In the genomic region with DNA sequence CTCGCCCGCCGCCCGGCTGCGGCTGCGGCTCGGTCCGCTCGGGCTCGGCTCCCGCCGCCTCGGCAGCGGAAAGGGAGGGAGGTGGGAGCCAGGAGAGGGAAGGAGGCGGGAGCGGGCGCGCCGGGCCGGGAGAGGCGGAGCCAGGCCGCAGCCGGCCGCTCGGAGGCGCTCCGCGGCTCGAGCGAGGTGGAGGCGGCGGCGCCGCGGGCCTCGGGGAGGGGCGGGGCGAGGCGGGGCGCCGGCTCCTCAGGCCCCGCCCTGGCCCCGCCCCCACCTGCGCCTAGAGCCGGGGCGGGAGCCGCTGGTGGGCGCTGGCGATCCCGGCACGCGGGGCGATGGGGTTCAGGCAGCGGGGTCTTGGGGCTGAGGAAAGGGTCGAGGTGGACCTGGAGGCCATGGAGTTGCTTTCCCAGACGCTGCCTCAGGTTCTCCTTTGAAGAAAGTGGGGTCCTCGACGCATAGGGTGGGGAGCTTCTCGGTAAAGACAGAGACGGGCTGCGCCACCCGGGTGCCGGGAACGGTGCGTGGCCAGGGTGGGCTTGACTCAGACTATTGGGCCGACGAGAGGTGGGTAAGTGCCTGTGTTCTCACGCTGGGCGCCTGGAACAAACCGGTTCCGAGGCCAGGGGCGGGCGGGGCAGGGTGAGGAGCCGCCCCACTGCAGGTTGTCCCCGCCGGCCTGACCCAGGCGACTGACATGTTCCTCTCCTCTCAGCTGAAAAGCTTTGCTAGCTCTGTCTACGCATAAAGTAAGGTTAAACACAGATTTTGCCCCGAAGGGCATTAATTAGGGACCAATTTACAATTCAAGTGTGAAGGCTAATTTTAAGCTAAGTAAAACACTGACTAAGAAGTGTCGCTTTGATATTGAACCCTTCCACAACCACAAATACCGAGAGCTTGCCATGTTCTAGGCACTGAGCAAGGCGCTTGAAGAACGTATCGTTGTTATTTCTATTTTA, we compare ENCODE assay signal across 1 cellular context.
TF ChIP-seq lines count a peak whose summit lies in the region.

A gene (minus strand): TSS at position 75 of the 962 bp plus-strand sequence. CDS start 218 bp downstream, outside the sequence.

TF ChIP-seq in K562, 482 proteins besides CTCF, POLR2A, EP300 and RAD21 (continued from another document and continues in another):
- TF ChIP-seq TAF1 (IDR thresholded peaks at IDR 0.05; ENCODE audit: control insufficient read depth, extremely low read depth, insufficient read depth, low read length, severe bottlenecking) (no peak), PML (IDR thresholded peaks at IDR 0.05; ENCODE audit: low read length) (no peak), CBX2 (IDR thresholded peaks at IDR 0.05; ENCODE audit: insufficient read depth, low read length, poor library complexity, severe bottlenecking) (no peak), POU5F1 (IDR thresholded peaks at IDR 0.05; ENCODE audit: borderline replicate concordance, low read depth, low read length, partially characterized antibody) (no peak), NFE2 (IDR thresholded peaks at IDR 0.05; ENCODE audit: low read depth) (no peak), HDGF (IDR thresholded peaks at IDR 0.05) (no peak), ARHGAP35 (IDR thresholded peaks at IDR 0.05; ENCODE audit: partially characterized antibody) (no peak), SMC3 (conservative IDR thresholded peaks at IDR 0.05; ENCODE audit: insufficient read depth, low read depth, low read length) (no peak), ZNF507 (tag; conservative IDR thresholded peaks at IDR 0.05) (no peak), RBM17 (IDR thresholded peaks at IDR 0.05; ENCODE audit: borderline replicate concordance, low read depth, low read length) (no peak), ZFP1 (CRISPR knock-in tag; IDR thresholded peaks at IDR 0.05) (no peak), PURB (CRISPR knock-in tag; IDR thresholded peaks at IDR 0.05; ENCODE audit: low read depth) (no peak), BMI1 (IDR thresholded peaks at IDR 0.05; ENCODE audit: low read length) (no peak), RNF2 (IDR thresholded peaks at IDR 0.05) (no peak), NR2C2 (CRISPR knock-in tag; IDR thresholded peaks at IDR 0.05) (no peak), NR2C2 (tag; IDR thresholded peaks at IDR 0.05) (peak; percentile 28; the same call in 1 of the 2 replicates), SMARCE1 (IDR thresholded peaks at IDR 0.05) (0 out of 2 replicates have a peak, but pooled peaks have one; percentile 19), MAFK (IDR thresholded peaks at IDR 0.05; ENCODE audit: low read length) (no peak), CEBPG (CRISPR knock-in tag; IDR thresholded peaks at IDR 0.05) (no peak), CEBPG (tag; conservative IDR thresholded peaks at IDR 0.05 in 1 of 2, IDR thresholded peaks at IDR 0.05 in 1 of 2) (no peak), TCF7 (IDR thresholded peaks at IDR 0.05; ENCODE audit: borderline replicate concordance) (no peak), SLC30A9 (CRISPR knock-in tag; IDR thresholded peaks at IDR 0.05) (no peak), BCOR (IDR thresholded peaks at IDR 0.05) (no peak), KLF1 (tag; IDR thresholded peaks at IDR 0.05) (0 out of 2 replicates have a peak, but pooled peaks have one; percentile 27), ZNF778 (CRISPR knock-in tag; IDR thresholded peaks at IDR 0.05) (no peak), CHCHD3 (CRISPR knock-in tag; IDR thresholded peaks at IDR 0.05) (no peak), ETS2 (tag; IDR thresholded peaks at IDR 0.05; ENCODE audit: borderline replicate concordance, poor library complexity, severe bottlenecking) (no peak), SAFB2 (IDR thresholded peaks at IDR 0.05; ENCODE audit: borderline replicate concordance, low read depth, low read length, severe bottlenecking) (no peak), ZNF3 (CRISPR knock-in tag; IDR thresholded peaks at IDR 0.05) (no peak), ATF1 (CRISPR knock-in tag; IDR thresholded peaks at IDR 0.05) (no peak), ATF1 (tag; IDR thresholded peaks at IDR 0.05) (no peak), KLF16 (IDR thresholded peaks at IDR 0.05) (no peak), TGIF2 (CRISPR knock-in tag; IDR thresholded peaks at IDR 0.05) (no peak), LCOR (CRISPR knock-in tag; IDR thresholded peaks at IDR 0.05) (0 out of 2 replicates have a peak, but pooled peaks have one; percentile 37), ZKSCAN1 (IDR thresholded peaks at IDR 0.05; ENCODE audit: low read depth, low read length) (no peak), CXXC5 (CRISPR knock-in tag; IDR thresholded peaks at IDR 0.05) (peak; percentile 71; the same call in 1 of the 2 replicates), RBFOX2 (IDR thresholded peaks at IDR 0.05; ENCODE audit: low read depth, low read length) (peak; percentile 55), KDM2B (CRISPR knock-in tag; IDR thresholded peaks at IDR 0.05) (0 out of 2 replicates have a peak, but pooled peaks have one; percentile 66), RBM39 (optimal IDR thresholded peaks at IDR 0.05; ENCODE audit: low read depth, low read length) (no peak)
- TF ChIP-seq, protein P1, sequence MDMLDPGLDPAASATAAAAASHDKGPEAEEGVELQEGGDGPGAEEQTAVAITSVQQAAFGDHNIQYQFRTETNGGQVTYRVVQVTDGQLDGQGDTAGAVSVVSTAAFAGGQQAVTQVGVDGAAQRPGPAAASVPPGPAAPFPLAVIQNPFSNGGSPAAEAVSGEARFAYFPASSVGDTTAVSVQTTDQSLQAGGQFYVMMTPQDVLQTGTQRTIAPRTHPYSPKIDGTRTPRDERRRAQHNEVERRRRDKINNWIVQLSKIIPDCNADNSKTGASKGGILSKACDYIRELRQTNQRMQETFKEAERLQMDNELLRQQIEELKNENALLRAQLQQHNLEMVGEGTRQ (CRISPR knock-in tag; IDR thresholded peaks at IDR 0.05): no peak
- TF ChIP-seq, protein P2, sequence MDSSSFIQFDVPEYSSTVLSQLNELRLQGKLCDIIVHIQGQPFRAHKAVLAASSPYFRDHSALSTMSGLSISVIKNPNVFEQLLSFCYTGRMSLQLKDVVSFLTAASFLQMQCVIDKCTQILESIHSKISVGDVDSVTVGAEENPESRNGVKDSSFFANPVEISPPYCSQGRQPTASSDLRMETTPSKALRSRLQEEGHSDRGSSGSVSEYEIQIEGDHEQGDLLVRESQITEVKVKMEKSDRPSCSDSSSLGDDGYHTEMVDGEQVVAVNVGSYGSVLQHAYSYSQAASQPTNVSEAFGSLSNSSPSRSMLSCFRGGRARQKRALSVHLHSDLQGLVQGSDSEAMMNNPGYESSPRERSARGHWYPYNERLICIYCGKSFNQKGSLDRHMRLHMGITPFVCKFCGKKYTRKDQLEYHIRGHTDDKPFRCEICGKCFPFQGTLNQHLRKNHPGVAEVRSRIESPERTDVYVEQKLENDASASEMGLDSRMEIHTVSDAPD (CRISPR knock-in tag; IDR thresholded peaks at IDR 0.05): no peak
- TF ChIP-seq, protein P3, sequence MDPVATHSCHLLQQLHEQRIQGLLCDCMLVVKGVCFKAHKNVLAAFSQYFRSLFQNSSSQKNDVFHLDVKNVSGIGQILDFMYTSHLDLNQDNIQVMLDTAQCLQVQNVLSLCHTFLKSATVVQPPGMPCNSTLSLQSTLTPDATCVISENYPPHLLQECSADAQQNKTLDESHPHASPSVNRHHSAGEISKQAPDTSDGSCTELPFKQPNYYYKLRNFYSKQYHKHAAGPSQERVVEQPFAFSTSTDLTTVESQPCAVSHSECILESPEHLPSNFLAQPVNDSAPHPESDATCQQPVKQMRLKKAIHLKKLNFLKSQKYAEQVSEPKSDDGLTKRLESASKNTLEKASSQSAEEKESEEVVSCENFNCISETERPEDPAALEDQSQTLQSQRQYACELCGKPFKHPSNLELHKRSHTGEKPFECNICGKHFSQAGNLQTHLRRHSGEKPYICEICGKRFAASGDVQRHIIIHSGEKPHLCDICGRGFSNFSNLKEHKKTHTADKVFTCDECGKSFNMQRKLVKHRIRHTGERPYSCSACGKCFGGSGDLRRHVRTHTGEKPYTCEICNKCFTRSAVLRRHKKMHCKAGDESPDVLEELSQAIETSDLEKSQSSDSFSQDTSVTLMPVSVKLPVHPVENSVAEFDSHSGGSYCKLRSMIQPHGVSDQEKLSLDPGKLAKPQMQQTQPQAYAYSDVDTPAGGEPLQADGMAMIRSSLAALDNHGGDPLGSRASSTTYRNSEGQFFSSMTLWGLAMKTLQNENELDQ (CRISPR knock-in tag; IDR thresholded peaks at IDR 0.05; ENCODE audit: borderline replicate concordance): no peak
- TF ChIP-seq, protein P4, sequence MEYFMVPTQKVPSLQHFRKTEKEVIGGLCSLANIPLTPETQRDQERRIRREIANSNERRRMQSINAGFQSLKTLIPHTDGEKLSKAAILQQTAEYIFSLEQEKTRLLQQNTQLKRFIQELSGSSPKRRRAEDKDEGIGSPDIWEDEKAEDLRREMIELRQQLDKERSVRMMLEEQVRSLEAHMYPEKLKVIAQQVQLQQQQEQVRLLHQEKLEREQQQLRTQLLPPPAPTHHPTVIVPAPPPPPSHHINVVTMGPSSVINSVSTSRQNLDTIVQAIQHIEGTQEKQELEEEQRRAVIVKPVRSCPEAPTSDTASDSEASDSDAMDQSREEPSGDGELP (CRISPR knock-in tag; IDR thresholded peaks at IDR 0.05; ENCODE audit: borderline replicate concordance): peak; percentile 62
- TF ChIP-seq, protein P5, sequence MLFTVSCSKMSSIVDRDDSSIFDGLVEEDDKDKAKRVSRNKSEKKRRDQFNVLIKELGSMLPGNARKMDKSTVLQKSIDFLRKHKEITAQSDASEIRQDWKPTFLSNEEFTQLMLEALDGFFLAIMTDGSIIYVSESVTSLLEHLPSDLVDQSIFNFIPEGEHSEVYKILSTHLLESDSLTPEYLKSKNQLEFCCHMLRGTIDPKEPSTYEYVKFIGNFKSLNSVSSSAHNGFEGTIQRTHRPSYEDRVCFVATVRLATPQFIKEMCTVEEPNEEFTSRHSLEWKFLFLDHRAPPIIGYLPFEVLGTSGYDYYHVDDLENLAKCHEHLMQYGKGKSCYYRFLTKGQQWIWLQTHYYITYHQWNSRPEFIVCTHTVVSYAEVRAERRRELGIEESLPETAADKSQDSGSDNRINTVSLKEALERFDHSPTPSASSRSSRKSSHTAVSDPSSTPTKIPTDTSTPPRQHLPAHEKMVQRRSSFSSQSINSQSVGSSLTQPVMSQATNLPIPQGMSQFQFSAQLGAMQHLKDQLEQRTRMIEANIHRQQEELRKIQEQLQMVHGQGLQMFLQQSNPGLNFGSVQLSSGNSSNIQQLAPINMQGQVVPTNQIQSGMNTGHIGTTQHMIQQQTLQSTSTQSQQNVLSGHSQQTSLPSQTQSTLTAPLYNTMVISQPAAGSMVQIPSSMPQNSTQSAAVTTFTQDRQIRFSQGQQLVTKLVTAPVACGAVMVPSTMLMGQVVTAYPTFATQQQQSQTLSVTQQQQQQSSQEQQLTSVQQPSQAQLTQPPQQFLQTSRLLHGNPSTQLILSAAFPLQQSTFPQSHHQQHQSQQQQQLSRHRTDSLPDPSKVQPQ (CRISPR knock-in tag; IDR thresholded peaks at IDR 0.05; ENCODE audit: borderline replicate concordance): no peak
- TF ChIP-seq, protein P6, sequence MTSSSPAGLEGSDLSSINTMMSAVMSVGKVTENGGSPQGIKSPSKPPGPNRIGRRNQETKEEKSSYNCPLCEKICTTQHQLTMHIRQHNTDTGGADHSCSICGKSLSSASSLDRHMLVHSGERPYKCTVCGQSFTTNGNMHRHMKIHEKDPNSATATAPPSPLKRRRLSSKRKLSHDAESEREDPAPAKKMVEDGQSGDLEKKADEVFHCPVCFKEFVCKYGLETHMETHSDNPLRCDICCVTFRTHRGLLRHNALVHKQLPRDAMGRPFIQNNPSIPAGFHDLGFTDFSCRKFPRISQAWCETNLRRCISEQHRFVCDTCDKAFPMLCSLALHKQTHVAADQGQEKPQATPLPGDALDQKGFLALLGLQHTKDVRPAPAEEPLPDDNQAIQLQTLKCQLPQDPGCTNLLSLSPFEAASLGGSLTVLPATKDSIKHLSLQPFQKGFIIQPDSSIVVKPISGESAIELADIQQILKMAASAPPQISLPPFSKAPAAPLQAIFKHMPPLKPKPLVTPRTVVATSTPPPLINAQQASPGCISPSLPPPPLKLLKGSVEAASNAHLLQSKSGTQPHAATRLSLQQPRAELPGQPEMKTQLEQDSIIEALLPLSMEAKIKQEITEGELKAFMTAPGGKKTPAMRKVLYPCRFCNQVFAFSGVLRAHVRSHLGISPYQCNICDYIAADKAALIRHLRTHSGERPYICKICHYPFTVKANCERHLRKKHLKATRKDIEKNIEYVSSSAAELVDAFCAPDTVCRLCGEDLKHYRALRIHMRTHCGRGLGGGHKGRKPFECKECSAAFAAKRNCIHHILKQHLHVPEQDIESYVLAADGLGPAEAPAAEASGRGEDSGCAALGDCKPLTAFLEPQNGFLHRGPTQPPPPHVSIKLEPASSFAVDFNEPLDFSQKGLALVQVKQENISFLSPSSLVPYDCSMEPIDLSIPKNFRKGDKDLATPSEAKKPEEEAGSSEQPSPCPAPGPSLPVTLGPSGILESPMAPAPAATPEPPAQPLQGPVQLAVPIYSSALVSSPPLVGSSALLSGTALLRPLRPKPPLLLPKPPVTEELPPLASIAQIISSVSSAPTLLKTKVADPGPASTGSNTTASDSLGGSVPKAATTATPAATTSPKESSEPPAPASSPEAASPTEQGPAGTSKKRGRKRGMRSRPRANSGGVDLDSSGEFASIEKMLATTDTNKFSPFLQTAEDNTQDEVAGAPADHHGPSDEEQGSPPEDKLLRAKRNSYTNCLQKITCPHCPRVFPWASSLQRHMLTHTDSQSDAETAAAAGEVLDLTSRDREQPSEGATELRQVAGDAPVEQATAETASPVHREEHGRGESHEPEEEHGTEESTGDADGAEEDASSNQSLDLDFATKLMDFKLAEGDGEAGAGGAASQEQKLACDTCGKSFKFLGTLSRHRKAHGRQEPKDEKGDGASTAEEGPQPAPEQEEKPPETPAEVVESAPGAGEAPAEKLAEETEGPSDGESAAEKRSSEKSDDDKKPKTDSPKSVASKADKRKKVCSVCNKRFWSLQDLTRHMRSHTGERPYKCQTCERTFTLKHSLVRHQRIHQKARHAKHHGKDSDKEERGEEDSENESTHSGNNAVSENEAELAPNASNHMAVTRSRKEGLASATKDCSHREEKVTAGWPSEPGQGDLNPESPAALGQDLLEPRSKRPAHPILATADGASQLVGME (CRISPR knock-in tag; IDR thresholded peaks at IDR 0.05): no peak
- TF ChIP-seq, protein P7, sequence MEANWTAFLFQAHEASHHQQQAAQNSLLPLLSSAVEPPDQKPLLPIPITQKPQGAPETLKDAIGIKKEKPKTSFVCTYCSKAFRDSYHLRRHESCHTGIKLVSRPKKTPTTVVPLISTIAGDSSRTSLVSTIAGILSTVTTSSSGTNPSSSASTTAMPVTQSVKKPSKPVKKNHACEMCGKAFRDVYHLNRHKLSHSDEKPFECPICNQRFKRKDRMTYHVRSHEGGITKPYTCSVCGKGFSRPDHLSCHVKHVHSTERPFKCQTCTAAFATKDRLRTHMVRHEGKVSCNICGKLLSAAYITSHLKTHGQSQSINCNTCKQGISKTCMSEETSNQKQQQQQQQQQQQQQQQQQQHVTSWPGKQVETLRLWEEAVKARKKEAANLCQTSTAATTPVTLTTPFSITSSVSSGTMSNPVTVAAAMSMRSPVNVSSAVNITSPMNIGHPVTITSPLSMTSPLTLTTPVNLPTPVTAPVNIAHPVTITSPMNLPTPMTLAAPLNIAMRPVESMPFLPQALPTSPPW (CRISPR knock-in tag; IDR thresholded peaks at IDR 0.05): peak; percentile 94
- TF ChIP-seq, protein P8, sequence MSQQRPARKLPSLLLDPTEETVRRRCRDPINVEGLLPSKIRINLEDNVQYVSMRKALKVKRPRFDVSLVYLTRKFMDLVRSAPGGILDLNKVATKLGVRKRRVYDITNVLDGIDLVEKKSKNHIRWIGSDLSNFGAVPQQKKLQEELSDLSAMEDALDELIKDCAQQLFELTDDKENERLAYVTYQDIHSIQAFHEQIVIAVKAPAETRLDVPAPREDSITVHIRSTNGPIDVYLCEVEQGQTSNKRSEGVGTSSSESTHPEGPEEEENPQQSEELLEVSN (IDR thresholded peaks at IDR 0.05; ENCODE audit: borderline replicate concordance in 1 of 2, extremely low read depth in 1 of 2, insufficient read depth in 1 of 2, insufficient read length in 1 of 2, low read depth in 1 of 2, low read length in 1 of 2, poor library complexity in 1 of 2, severe bottlenecking in 1 of 2): peak; percentile 65 to 82
